In genomic region chr3:129494499-129494898, GRCh38 we compare ENCODE assay signal across 15 cellular contexts. TPM values are rescaled to one million over a fixed set of nuclear protein-coding genes. Genes with fewer than 3 reads are reported as not detected.
DNase-seq lines count a peak whose midpoint lies in the region; ATAC-seq, FAIRE-seq and TF ChIP-seq lines count a peak whose summit lies in the region.
"Not testable (repeated sequence)": the region's sequence is repeated elsewhere in the genome, so short reads cannot be mapped to it uniquely, and the experiment has no call there.
"Had no signal": no experiment of that assay in that cellular context is flagged by ENCODE, and none has a peak within 500 bp of the region (broad histone marks: within the 10 kb centered on the region; RNA-seq: fewer than 3 reads in every experiment).

No MANE protein-coding gene starts in this region.

- H3K79me1 ChIP-seq in IMR-90 (ENCODE audit: low read depth in 1 of 2, low read length in 2 of 2) = peaks cover 2 to 46% of the 10 kb centered on the region in 2 experiments; a peak in 2 of 4 replicates

- H3K56ac ChIP-seq in IMR-90 (ENCODE audit: extremely low read depth, insufficient read depth, low read length) = peak overlapping the region; percentile 85

- intact Hi-C loops in IMR-90 (cut with micrococcal nuclease) = not testable (repeated sequence)
- intact Hi-C loops in right cardiac atrium (cut with DNase I) = loop anchor here (5.0 to 10.0 kb wide), 6 partner anchors 60 to 333 kb away; partner anchors contain the start of gene PLXND1 (in 2 of the 4)
- intact Hi-C loops in sciatic nerve (cut with DNase I) = loop anchor here (5.0 kb wide), 1 partner anchor 108 kb away; no protein-coding TSS in a partner anchor

- not testable (repeated sequence) for H4K20me1 ChIP-seq in IMR-90 (ENCODE audit: insufficient read depth, low read length); astrocyte (ENCODE audit: insufficient read depth, low read length)

- peak; percentile 27 for DNase-seq in IMR-90
- DNase-seq in astrocyte (ENCODE audit: low read depth); endothelial cell (ENCODE audit: low spot score); right cardiac atrium; sciatic nerve (ENCODE audit: low spot score); tibial nerve (ENCODE audit: low spot score in 2 of 2): not testable (repeated sequence)

- peak overlapping the region; percentile 88 for H4K5ac ChIP-seq in IMR-90 (ENCODE audit: low read depth, low read length)

- H3K27me3 Mint-ChIP-seq in astrocyte (ENCODE audit: low read depth, unreplicated experiment); endothelial cell (ENCODE audit: unreplicated experiment): not testable (repeated sequence)

- not testable (repeated sequence) for H3K4me3 ChIP-seq in ACC112 (ENCODE audit: low read depth, low read length); IMR-90 (ENCODE audit: insufficient read depth, low read depth, low read length); astrocyte (ENCODE audit: insufficient read depth, low read depth, low read length); right cardiac atrium (ENCODE audit: low read length); mucosa of rectum (ENCODE audit: low read length in 2 of 2); tibial nerve

- not testable (repeated sequence) for TF ChIP-seq CTCF in IMR-90 (conservative IDR thresholded peaks at IDR 0.05; ENCODE audit: low read depth, low read length); astrocyte (IDR thresholded peaks at IDR 0.05; ENCODE audit: insufficient read depth, low read depth, low read length); endothelial cell (IDR thresholded peaks at IDR 0.05; ENCODE audit: unreplicated experiment); tibial nerve (IDR thresholded peaks at IDR 0.05)

- H4K91ac ChIP-seq in IMR-90 (ENCODE audit: insufficient read depth, low read depth, low read length) = peak overlapping the region; percentile 92

- peak overlapping the region; percentile 53 to 81 for H4K8ac ChIP-seq in IMR-90 (ENCODE audit: low read depth in 2 of 2, low read length in 2 of 2)

- peak overlapping the region; percentile 13 for H2AK9ac ChIP-seq in IMR-90 (replicated peaks; ENCODE audit: low read depth, low read length, poor library complexity)

- H3K23ac ChIP-seq in IMR-90 (ENCODE audit: low read depth, low read length) = peak overlapping the region; percentile 57; the same call in 1 of the 2 replicates

- peak overlapping the region; percentile 97 for H2BK5ac ChIP-seq in IMR-90 (ENCODE audit: low read depth, low read length, poor library complexity, severe bottlenecking)

- peak overlapping the region; percentile 74 for H3K4ac ChIP-seq in IMR-90 (ENCODE audit: low read depth, low read length)

- not testable (repeated sequence) for TF ChIP-seq POLR2A in IMR-90 (IDR thresholded peaks at IDR 0.05; ENCODE audit: low read depth, low read length); tibial nerve (IDR thresholded peaks at IDR 0.05)

- not testable (repeated sequence) for H3K4me3 Mint-ChIP-seq in astrocyte (ENCODE audit: unreplicated experiment); endothelial cell (ENCODE audit: unreplicated experiment)

- H3K79me2 ChIP-seq in ACC112 (ENCODE audit: control insufficient read depth, insufficient read depth, low read length, unreplicated experiment); astrocyte (ENCODE audit: insufficient read depth, low read length): not testable (repeated sequence)

- CTCF ChIA-PET in IMR-90 (lab: Yijun Ruan, JAX) = interaction anchor here (1.2 kb wide), 1 partner anchor 53 kb away, joined by 4 read pairs; no protein-coding TSS in a partner anchor

- H3K4me1 Mint-ChIP-seq in astrocyte (ENCODE audit: low read depth, unreplicated experiment) = peaks cover 34% of the 10 kb centered on the region
- H3K4me1 Mint-ChIP-seq in endothelial cell (ENCODE audit: unreplicated experiment) = peaks cover 73% of the 10 kb centered on the region

- peak overlapping the region; percentile 63 for H3K27ac Mint-ChIP-seq in astrocyte (ENCODE audit: unreplicated experiment)
- H3K27ac Mint-ChIP-seq in endothelial cell (ENCODE audit: unreplicated experiment) = peak overlapping the region; percentile 95

- H2BK15ac ChIP-seq in IMR-90 (ENCODE audit: low read depth, low read length) = peak overlapping the region; percentile 93

- ATAC-seq in IMR-90 (ENCODE audit: low read depth) (peak; percentile 2), sciatic nerve (peak; percentile 8)
- not testable (repeated sequence) for ATAC-seq in right cardiac atrium

- H2AK5ac ChIP-seq in IMR-90 (ENCODE audit: low read depth, low read length) = peak overlapping the region; percentile 99

- TF ChIP-seq EP300 in tibial nerve (IDR thresholded peaks at IDR 0.05) = not testable (repeated sequence)

- 45% methylated on average over 3 of the region's 5 CpGs; no CpG with 5 or more reads in 1 of the 2 experiments for WGBS in IMR-90 (ENCODE audit: extremely low coverage in 2 of 2, insufficient read length in 1 of 2), 2 experiments
- WGBS in right cardiac atrium = 46% methylated on average over 5 of the region's 5 CpGs
- WGBS in tibial nerve, 2 donors = 38% methylated on average over 5 of the region's 5 CpGs

- H3K4me2 ChIP-seq in IMR-90 (ENCODE audit: low read depth, low read length) = peak overlapping the region; percentile 52
- H3K4me2 ChIP-seq in astrocyte (ENCODE audit: low read length) = peak overlapping the region; percentile 64

- in situ Hi-C loops in IMR-90 (cut with MboI; ENCODE audit: low sequenced_read_pairs) = loop anchor here (5.0 kb wide), 3 partner anchors 108 to 433 kb away; no protein-coding TSS in a partner anchor

- dilution Hi-C loops in IMR-90 (cut with HindIII; ENCODE audit: low sequenced_read_pairs, unreplicated experiment) = not testable (repeated sequence)

- peak overlapping the region; percentile 97 for H3K18ac ChIP-seq in IMR-90 (ENCODE audit: low read depth, low read length)

- H3K9ac ChIP-seq in IMR-90 (ENCODE audit: low read depth, low read length) (peak overlapping the region; percentile 52; the same call in 1 of the 2 replicates), astrocyte (ENCODE audit: low read length) (peak overlapping the region; percentile 65)
- H3K9ac ChIP-seq in mucosa of rectum (ENCODE audit: low read depth in 1 of 2, low read length in 2 of 2) = not testable (repeated sequence)

- not testable (repeated sequence) for FAIRE-seq in astrocyte (lab: Jason Lieb, UNC)

- H2BK20ac ChIP-seq in IMR-90 (ENCODE audit: low read depth, low read length) = peak overlapping the region; percentile 78

- H2AFZ ChIP-seq in ACC112 (ENCODE audit: low read length, unreplicated experiment) = peak overlapping the region; percentile 60
- not testable (repeated sequence) for H2AFZ ChIP-seq in IMR-90 (replicated peaks; ENCODE audit: low read length, poor library complexity); astrocyte (ENCODE audit: low read depth, low read length)

- POLR2A ChIA-PET in IMR-90 (lab: Charles Lee; ENCODE audit: unreplicated experiment) = not testable (repeated sequence)

- not testable (repeated sequence) for H3K36me3 ChIP-seq in ACC112 (ENCODE audit: insufficient read depth, low read length); IMR-90 (ENCODE audit: control insufficient read depth, insufficient read depth, low read length); astrocyte (ENCODE audit: insufficient read depth, low read length)
- peaks cover 14 to 15% of the 10 kb centered on the region in 2 donors for H3K36me3 ChIP-seq in mucosa of rectum (ENCODE audit: control insufficient read depth in 2 of 2, insufficient read depth in 2 of 2, low read length in 2 of 2)
- H3K36me3 ChIP-seq in tibial nerve = peaks cover 0 to 36% (median 3%) of the 10 kb centered on the region in 3 donors

- H3K9me1 ChIP-seq in IMR-90 (ENCODE audit: insufficient read depth, low read length) = peaks cover 29% of the 10 kb centered on the region

- H3K4me1 ChIP-seq in ACC112 (ENCODE audit: control insufficient read depth, insufficient read depth, low read length, unreplicated experiment) = peaks cover 27% of the 10 kb centered on the region
- peaks cover 41% of the 10 kb centered on the region for H3K4me1 ChIP-seq in IMR-90 (ENCODE audit: control insufficient read depth, insufficient read depth, low read length)
- H3K4me1 ChIP-seq in astrocyte (ENCODE audit: insufficient read depth, low read length) = peaks cover 27% of the 10 kb centered on the region
- not testable (repeated sequence) for H3K4me1 ChIP-seq in right cardiac atrium (ENCODE audit: control insufficient read depth, insufficient read depth, low read length); mucosa of rectum (ENCODE audit: control insufficient read depth in 2 of 2, insufficient read depth in 2 of 2, low read length in 2 of 2)
- H3K4me1 ChIP-seq in tibial nerve = peaks cover 0 to 23% (median 11%) of the 10 kb centered on the region in 4 donors

- not testable (repeated sequence) for H3K27me3 ChIP-seq in ACC112 (ENCODE audit: insufficient read depth, low read length); IMR-90 (ENCODE audit: control insufficient read depth, insufficient read depth, low read length); astrocyte (ENCODE audit: insufficient read depth, low read length); right cardiac atrium (ENCODE audit: control insufficient read depth, insufficient read depth); mucosa of rectum (ENCODE audit: control insufficient read depth in 2 of 2, insufficient read depth in 2 of 2, low read length in 2 of 2); tibial nerve

- H3K9me3 Mint-ChIP-seq in astrocyte (ENCODE audit: unreplicated experiment); endothelial cell (ENCODE audit: unreplicated experiment): not testable (repeated sequence)

- peak overlapping the region; percentile 57 for H3K14ac ChIP-seq in IMR-90 (replicated peaks; ENCODE audit: low read depth, low read length)

- not testable (repeated sequence) for BruUV-seq in IMR-90 (replicated peaks; lab: Mats Ljungman, UMichigan)

- not testable (repeated sequence) for TF ChIP-seq RAD21 in IMR-90 (IDR thresholded peaks at IDR 0.05; ENCODE audit: low read length)

- H2BK120ac ChIP-seq in IMR-90 (ENCODE audit: low read depth, low read length) = peak overlapping the region; percentile 83

- H3K36me3 Mint-ChIP-seq in astrocyte (ENCODE audit: low read depth, unreplicated experiment); endothelial cell (ENCODE audit: low read depth, unreplicated experiment): not testable (repeated sequence)

- H3K9me3 ChIP-seq in IMR-90 (ENCODE audit: control insufficient read depth, insufficient read depth, low read length); astrocyte (ENCODE audit: insufficient read depth, low read depth, low read length); right cardiac atrium (ENCODE audit: control insufficient read depth, low read length); mucosa of rectum (ENCODE audit: control insufficient read depth in 2 of 2, low read length in 2 of 2); tibial nerve: not testable (repeated sequence)

- peak overlapping the region; percentile 93 for H3K27ac ChIP-seq in ACC112 (ENCODE audit: low read depth, low read length)
- H3K27ac ChIP-seq in IMR-90 (ENCODE audit: insufficient read depth, low read length) = peak overlapping the region; percentile 92
- peak overlapping the region; percentile 65 for H3K27ac ChIP-seq in astrocyte (ENCODE audit: low read depth, low read length)
- peak overlapping the region; percentile 75 for H3K27ac ChIP-seq in right cardiac atrium (ENCODE audit: low read length)
- peak overlapping the region; percentile 32 to 46 for H3K27ac ChIP-seq in mucosa of rectum (ENCODE audit: low read depth in 2 of 2, low read length in 2 of 2)
- H3K27ac ChIP-seq in tibial nerve = peak overlapping the region in 3 of 4 donors; percentile 50 to 78 (median 78)

RNA-seq across cellular contexts. Expression of gene RHO, which starts 33.9 kb away (rescaled TPM):
- total RNA-seq in IMR-90 (2012; rRNA removed) = not detected in 2 replicates
- not detected in 2 replicates for polyA plus RNA-seq in IMR-90 (2012; rRNA removed)
- not detected in 2 replicates for polyA plus RNA-seq in IMR-90 (2012; cell fraction: cytosol; rRNA removed)
- 0.03 TPM in 1 of 2 replicates, not detected in the other for polyA plus RNA-seq in IMR-90 (2012; cell fraction: nucleus; rRNA removed; ENCODE audit: low replicate concordance)
- total RNA-seq in astrocyte = not detected in 2 replicates
- not detected for total RNA-seq in endothelial cell (ENCODE audit: unreplicated experiment)
- total RNA-seq in right cardiac atrium = not detected
- polyA plus RNA-seq in right cardiac atrium = not detected
- total RNA-seq in sciatic nerve = not detected
- not detected for total RNA-seq in tibial nerve
- total RNA-seq: activated T-helper 1 cell treated with anti-CD3 and anti-CD28 coated beads, Interleukin-12 subunit alpha, Interleukin-12 subunit beta, Interleukin-2, Interleukin-4 antibody, amounts not matched to agents 30 ng/mL and 10 ng/mL and 1 ng/mL, durations not matched to agents 14 hours and 24 hours and 36 hours; esophagus mucosa; mesenteric fat pad; natural killer cell; temporal lobe had no signal
- polyA plus RNA-seq: BJ, small intestine had no signal

RNA-seq across cellular contexts. Expression of gene H1-8, which starts 48.5 kb away (rescaled TPM):
- not detected in 2 replicates for total RNA-seq in IMR-90 (2012; rRNA removed)
- polyA plus RNA-seq in IMR-90 (2012; rRNA removed) = not detected in 2 replicates
- polyA plus RNA-seq in IMR-90 (2012; cell fraction: cytosol; rRNA removed) = not detected in 2 replicates
- polyA plus RNA-seq in IMR-90 (2012; cell fraction: nucleus; rRNA removed; ENCODE audit: low replicate concordance) = not detected in 2 replicates
- not detected in 2 replicates for total RNA-seq in astrocyte
- total RNA-seq in endothelial cell (ENCODE audit: unreplicated experiment) = 2.7 TPM
- not detected for total RNA-seq in right cardiac atrium
- polyA plus RNA-seq in right cardiac atrium = not detected
- not detected for total RNA-seq in sciatic nerve
- not detected for total RNA-seq in tibial nerve
- total RNA-seq: activated T-helper 1 cell treated with anti-CD3 and anti-CD28 coated beads, Interleukin-12 subunit alpha, Interleukin-12 subunit beta, Interleukin-2, Interleukin-4 antibody, amounts not matched to agents 30 ng/mL and 10 ng/mL and 1 ng/mL, durations not matched to agents 14 hours and 24 hours and 36 hours; esophagus mucosa; mesenteric fat pad; natural killer cell; temporal lobe had no signal
- polyA plus RNA-seq: BJ, small intestine had no signal

RNA-seq across cellular contexts. Expression of gene IFT122, which starts 54.5 kb away (rescaled TPM):
- 27.2 and 28.0 TPM in 2 replicates for total RNA-seq in IMR-90 (2012; rRNA removed)
- polyA plus RNA-seq in IMR-90 (2012; rRNA removed) = 16.8 and 17.1 TPM in 2 replicates
- 12.3 and 16.3 TPM in 2 replicates for polyA plus RNA-seq in IMR-90 (2012; cell fraction: cytosol; rRNA removed)
- polyA plus RNA-seq in IMR-90 (2012; cell fraction: nucleus; rRNA removed; ENCODE audit: low replicate concordance) = 63.8 and 113 TPM in 2 replicates
- 17.7 and 19.9 TPM in 2 replicates for total RNA-seq in astrocyte
- 25.1 TPM for total RNA-seq in endothelial cell (ENCODE audit: unreplicated experiment)
- 10 to 100 TPM; 30.7 to 46.4 (median 35.9) TPM for total RNA-seq in right cardiac atrium
- polyA plus RNA-seq in right cardiac atrium = 17.7 TPM
- total RNA-seq in sciatic nerve = 49.7 TPM
- total RNA-seq in tibial nerve = 10 to 100 TPM; 36.6 to 74.4 (median 43.3) TPM

RNA-seq across cellular contexts. Expression of gene MBD4, which starts 54.8 kb away (rescaled TPM):
- total RNA-seq in IMR-90 (2012; rRNA removed) = 13.8 and 22.2 TPM in 2 replicates
- polyA plus RNA-seq in IMR-90 (2012; rRNA removed) = 14.9 and 15.0 TPM in 2 replicates
- polyA plus RNA-seq in IMR-90 (2012; cell fraction: cytosol; rRNA removed) = 6.9 and 10.6 TPM in 2 replicates
- 30.3 and 65.5 TPM in 2 replicates for polyA plus RNA-seq in IMR-90 (2012; cell fraction: nucleus; rRNA removed; ENCODE audit: low replicate concordance)
- total RNA-seq in astrocyte = 22.3 and 22.8 TPM in 2 replicates
- total RNA-seq in endothelial cell (ENCODE audit: unreplicated experiment) = 30.6 TPM
- total RNA-seq in right cardiac atrium = 10 to 100 TPM; 25.3 to 52.1 (median 25.7) TPM
- polyA plus RNA-seq in right cardiac atrium = 17.5 TPM
- total RNA-seq in sciatic nerve = 30.6 TPM
- total RNA-seq in tibial nerve = 10 to 100 TPM; 15.5 to 42.0 (median 32.8) TPM

Comparison
In these comparisons a context has a peak if more than half of its experiments do, and no peak if none do; other contexts are left out.
1. H3K27ac ChIP-seq: peak in every context shown above with its lines; median percentile 93 in ACC112; 92 in IMR-90; 78 in tibial nerve; 75 in right cardiac atrium; 65 in astrocyte; 39 in mucosa of rectum.